Comparison of ENCODE assay signal across 26 cellular contexts in the genomic region with DNA sequence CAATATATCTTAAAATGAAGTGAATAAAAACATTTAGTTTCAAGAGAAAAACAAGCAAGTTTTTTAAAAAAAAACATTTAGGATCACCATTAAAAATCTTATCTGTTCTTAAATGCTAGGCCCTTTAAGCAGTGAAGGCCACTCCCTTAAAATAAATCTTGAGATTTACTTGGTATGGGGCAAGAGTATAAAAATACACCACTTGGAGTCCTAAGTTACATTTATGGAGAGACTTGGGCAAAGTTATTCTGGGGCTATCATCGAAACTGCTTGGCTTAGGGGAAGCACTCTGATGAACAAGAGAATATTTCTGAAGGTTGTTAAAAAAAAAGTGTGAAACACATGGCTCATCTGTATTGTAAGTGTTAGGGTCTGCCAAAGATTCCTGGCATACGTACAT.
A peak's percentile ranks its signal among the peaks of the same experiment; 100 is the strongest.
DNase-seq lines count a peak whose midpoint lies in the region; ATAC-seq and TF ChIP-seq lines count a peak whose summit lies in the region.
"Had no signal": no experiment of that assay in that cellular context is flagged by ENCODE, and none has a peak within 500 bp of the region (broad histone marks: within the 10 kb centered on the region; RNA-seq: fewer than 3 reads in every experiment).

No MANE protein-coding gene starts in this region.

- no peaks in the 10 kb centered on the region for H3K27me3 ChIP-seq in SJSA1 (replicated peaks)
- no peaks in the 10 kb centered on the region for H3K27me3 ChIP-seq in osteoblast (ENCODE audit: insufficient read depth, low read length)
- no peaks in the 10 kb centered on the region for H3K27me3 ChIP-seq in A673 (replicated peaks; ENCODE audit: insufficient read depth, low read depth, low read length, poor library complexity)
- H3K27me3 ChIP-seq: Peyer's patch had no signal

- no TSS peak for BruUV-seq in A673 (replicated peaks; lab: Mats Ljungman, UMichigan)

- TF ChIP-seq CTCF in osteoblast (IDR thresholded peaks at IDR 0.05; ENCODE audit: extremely low read depth, low read depth, low read length) (no peak), A673 (conservative IDR thresholded peaks at IDR 0.05; ENCODE audit: low read depth, low read length) (no peak)

- H3K4me1 ChIP-seq in SJSA1 (replicated peaks) (peaks cover 66% of the 10 kb centered on the region), osteoblast (ENCODE audit: insufficient read depth, low read length) (peaks cover 17% of the 10 kb centered on the region), A673 (ENCODE audit: insufficient read depth, low read length, poor library complexity, severe bottlenecking) (no peaks in the 10 kb centered on the region)
- H3K4me1 ChIP-seq: Peyer's patch had no signal

- no peaks in the 10 kb centered on the region for H3K9me3 ChIP-seq in SJSA1 (replicated peaks)
- no peaks in the 10 kb centered on the region for H3K9me3 ChIP-seq in osteoblast (ENCODE audit: low read depth, low read length)
- no peaks in the 10 kb centered on the region for H3K9me3 ChIP-seq in A673 (ENCODE audit: low read depth, low read length, poor library complexity, severe bottlenecking)
- H3K9me3 ChIP-seq: Peyer's patch had no signal

- H3K36me3 ChIP-seq in SJSA1 = peaks cover 83% of the 10 kb centered on the region
- H3K36me3 ChIP-seq in osteoblast (ENCODE audit: insufficient read depth, low read length) = peaks cover 39% of the 10 kb centered on the region
- H3K36me3 ChIP-seq in A673 (ENCODE audit: insufficient read depth, low read length, poor library complexity, severe bottlenecking) = no peaks in the 10 kb centered on the region

- H3K4me3 Mint-ChIP-seq in activated T-cell treated with anti-CD3 and anti-CD28 coated beads, Interleukin-2, amount 50 U/mL, for 24 hours = no peak overlapping the region
- H3K4me3 Mint-ChIP-seq: CD4-positive, CD25-positive, alpha-beta regulatory T cell had no signal

- H2AFZ ChIP-seq in osteoblast (ENCODE audit: low read length) = no peak overlapping the region

- H3K36me3 Mint-ChIP-seq in activated T-cell treated with anti-CD3 and anti-CD28 coated beads, Interleukin-2, amount 50 U/mL, for 24 hours (ENCODE audit: low read depth) = peaks cover 90% of the 10 kb centered on the region

- POLR2A ChIA-PET in A673 (lab: Charles Lee; ENCODE audit: low non-redundant PET) = no interaction called here

- no peak for ATAC-seq in HG02588 (IDR thresholded peaks at IDR 0.05; ENCODE audit: unreplicated experiment)

- H3K4me1 Mint-ChIP-seq in activated T-cell treated with anti-CD3 and anti-CD28 coated beads, Interleukin-2, amount 50 U/mL, for 24 hours (ENCODE audit: low read depth) = peaks cover 57% of the 10 kb centered on the region

- no peaks in the 10 kb centered on the region for H4K20me1 ChIP-seq in osteoblast (ENCODE audit: insufficient read depth, low read length)

- H3K9me3 Mint-ChIP-seq in activated T-cell treated with anti-CD3 and anti-CD28 coated beads, Interleukin-2, amount 50 U/mL, for 24 hours = peaks cover 3% of the 10 kb centered on the region

- intact Hi-C loops in A673 (cut with micrococcal nuclease; ENCODE audit: unreplicated experiment) = no loop called here

- CTCF ChIA-PET in A673 (lab: Charles Lee) = no interaction called here

- no peaks in the 10 kb centered on the region for H3K27me3 Mint-ChIP-seq in activated T-cell treated with anti-CD3 and anti-CD28 coated beads, Interleukin-2, amount 50 U/mL, for 24 hours
- H3K27me3 Mint-ChIP-seq: CD4-positive, CD25-positive, alpha-beta regulatory T cell; IgD-negative memory B cell had no signal

- DNase-seq in NOMO-1 (lab: John Stamatoyannopoulos, UW; ENCODE audit: unreplicated experiment in 2 of 2) = peak; percentile 1 to 31
- DNase-seq in NOMO-1 treated with dmso at 0.1 percent for 144 hours (lab: John Stamatoyannopoulos, UW; ENCODE audit: unreplicated experiment) = no peak
- no peak for DNase-seq in SJSA1 (ENCODE audit: low read depth in 1 of 2, low spot score in 2 of 2)
- DNase-seq in osteoblast (ENCODE audit: insufficient read length, low spot score, missing footprints) = no peak
- no peak for DNase-seq in A673 (ENCODE audit: low spot score)
- DNase-seq in activated T-cell treated with anti-CD3 and anti-CD28 coated beads, Interleukin-2, amount 50 U/mL, for 24 hours = no peak
- no peak for DNase-seq in OCI-M1 (lab: John Stamatoyannopoulos, UW)
- DNase-seq: 8988T; CD4-positive, CD25-positive, alpha-beta regulatory T cell; GOT3; HCEC 1CT; MM.1S; NCI-H1105 treated with DMSO at 0.1 percent for 48 hours; NCI-H146; NCI-H1930; NCI-H2107; NCI-H524 treated with DMSO at 0.1 percent for 48 hours; NCI-H774; Peyer's patch; SIG-M5; SK-N-SH; SW 1271 had no signal

- H3K4me2 ChIP-seq in osteoblast (ENCODE audit: insufficient read depth, low read length) = no peak overlapping the region
- H3K4me2 ChIP-seq: KMS-11, SK-N-SH had no signal

- no peak overlapping the region for H3K4me3 ChIP-seq in SJSA1
- H3K4me3 ChIP-seq in osteoblast (ENCODE audit: insufficient read depth, low read length) = no peak overlapping the region
- H3K4me3 ChIP-seq in A673 (ENCODE audit: low read depth, low read length, poor library complexity, severe bottlenecking) = no peak overlapping the region
- H3K4me3 ChIP-seq: Peyer's patch had no signal

- H3K27ac Mint-ChIP-seq in activated T-cell treated with anti-CD3 and anti-CD28 coated beads, Interleukin-2, amount 50 U/mL, for 24 hours = no peak overlapping the region
- H3K27ac Mint-ChIP-seq: CD4-positive, CD25-positive, alpha-beta regulatory T cell had no signal

- peaks cover 90% of the 10 kb centered on the region for H3K79me2 ChIP-seq in osteoblast (ENCODE audit: insufficient read depth, low read length)

- H3K27ac ChIP-seq in SJSA1 (peak overlapping the region; percentile 41; the same call in 1 of the 2 replicates), osteoblast (ENCODE audit: low read depth, low read length) (peak overlapping the region; percentile 40), A673 (ENCODE audit: low read depth, low read length, poor library complexity, severe bottlenecking) (no peak overlapping the region)
- H3K27ac ChIP-seq: HL-60, KMS-11, Peyer's patch had no signal

Comparison
In these comparisons a context has a peak if more than half of its experiments do, and no peak if none do; other contexts are left out.
1. DNase-seq: peak in NOMO-1 (2 of 2); none in NOMO-1 treated with dmso at 0.1 percent for 144 hours (single experiment), SJSA1 (0 of 2), osteoblast (single experiment), A673 (single experiment), activated T-cell treated with anti-CD3 and anti-CD28 coated beads, Interleukin-2, amount 50 U/mL, for 24 hours (single experiment) and OCI-M1 (single experiment).